In the genomic region with DNA sequence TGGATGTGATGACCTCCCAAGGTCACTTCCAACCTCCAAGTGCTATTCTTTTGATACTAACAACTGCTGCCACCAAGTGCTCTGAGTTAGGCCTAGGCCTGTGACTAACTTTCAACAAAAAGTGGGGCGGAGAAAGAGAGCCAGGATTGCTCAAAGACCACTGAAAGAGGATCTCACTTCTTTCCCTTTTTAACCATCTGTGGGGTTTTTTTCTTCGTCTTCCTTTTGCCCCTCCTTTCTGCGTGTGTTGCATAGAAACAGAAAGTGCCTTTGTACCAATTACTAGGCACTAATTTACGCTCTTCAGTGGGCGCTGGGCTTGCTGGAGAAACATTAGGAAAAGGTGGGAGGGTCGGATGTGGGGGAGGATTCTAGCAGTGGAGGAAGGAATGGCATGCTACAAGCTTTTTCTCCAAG, we compare ENCODE assay signal across 9 cellular contexts. TPM values are rescaled to one million over a fixed set of nuclear protein-coding genes. Genes with fewer than 3 reads are reported as not detected.
DNase-seq lines count a peak whose midpoint lies in the region; ATAC-seq, FAIRE-seq and TF ChIP-seq lines count a peak whose summit lies in the region.
"Had no signal": no experiment of that assay in that cellular context is flagged by ENCODE, and none has a peak within 500 bp of the region (broad histone marks: within the 10 kb centered on the region; RNA-seq: fewer than 3 reads in every experiment).

No MANE protein-coding gene starts in this region.

- TF ChIP-seq RAD21 in HepG2 (CRISPR knock-in tag; IDR thresholded peaks at IDR 0.05): no peak

- H3K9ac ChIP-seq in HUES64 (ENCODE audit: low read depth, low read length): no peak overlapping the region
- H3K9ac ChIP-seq in HepG2 (ENCODE audit: insufficient read depth, low read depth, low read length): no peak overlapping the region

- CTCF ChIA-PET in HepG2 (lab: Yijun Ruan, JAX; ENCODE audit: low intra/inter-chr PET ratio, low total read pairs): no interaction called here

- peaks cover 17% of the 10 kb centered on the region for H3K27me3 ChIP-seq in HUES64 (ENCODE audit: insufficient read depth, low read length)
- no peaks in the 10 kb centered on the region; a peak in 1 of 5 replicates for H3K27me3 ChIP-seq in HepG2 (ENCODE audit: control insufficient read depth in 1 of 2, insufficient read depth in 2 of 2, low read length in 2 of 2)

- H3K4me1 ChIP-seq in HUES64 (ENCODE audit: insufficient read depth, low read length): peaks cover 19% of the 10 kb centered on the region
- peaks cover 56% of the 10 kb centered on the region for H3K4me1 ChIP-seq in HepG2 (ENCODE audit: insufficient read depth, low read length)

- H3K9me3 ChIP-seq in HUES64 (ENCODE audit: insufficient read depth, low read depth, low read length) (no peaks in the 10 kb centered on the region), HepG2 (ENCODE audit: low read length) (no peaks in the 10 kb centered on the region)

- no TSS peak for BruUV-seq in HepG2 (replicated peaks; lab: Mats Ljungman, UMichigan)

- H3K36me3 ChIP-seq in HUES64 (ENCODE audit: insufficient read depth, low read length) (no peaks in the 10 kb centered on the region), HepG2 (replicated peaks in 1 of 2; ENCODE audit: control insufficient read depth in 1 of 2, insufficient read depth in 2 of 2, low read length in 2 of 2) (no peaks in the 10 kb centered on the region)

- WGBS in HUES64: 46% methylated on average over 6 of the region's 6 CpGs
- 82% methylated on average over 6 of the region's 6 CpGs for WGBS in HepG2 (ENCODE audit: low lambda C conversion rate)

- TF ChIP-seq EP300 in HepG2 (IDR thresholded peaks at IDR 0.05; ENCODE audit: low read depth in 2 of 2, low read length in 2 of 2) (no peak), HepG2 (CRISPR knock-in tag; IDR thresholded peaks at IDR 0.05; ENCODE audit: borderline replicate concordance) (no peak)

- H3K4me2 ChIP-seq in HepG2 (ENCODE audit: low read depth, low read length): no peak overlapping the region

- H3K4me3 ChIP-seq in HUES64 (ENCODE audit: low read length) (no peak overlapping the region), HepG2 (replicated peaks in 1 of 3; ENCODE audit: insufficient read depth in 1 of 3, low read depth in 2 of 3, low read length in 3 of 3) (no peak overlapping the region)
- H3K4me3 ChIP-seq: SK-N-MC had no signal

- TF ChIP-seq POLR2A in GM12892 (IDR thresholded peaks at IDR 0.05; ENCODE audit: low read depth, low read length) (no peak), HepG2 (IDR thresholded peaks at IDR 0.05; ENCODE audit: insufficient read depth in 1 of 2, low read depth in 2 of 2, low read length in 2 of 2) (no peak)

- ATAC-seq in GM21515 (IDR thresholded peaks at IDR 0.05; ENCODE audit: unreplicated experiment) (peak; percentile 68), HepG2 (no peak)

- DNase-seq in GM12892 (ENCODE audit: insufficient read length) (peak; percentile 19), amniotic epithelial cell (ENCODE audit: low read depth) (peak; percentile 65), HepG2 (ENCODE audit: low spot score) (no peak), substantia nigra (lab: John Stamatoyannopoulos, UW) (peak in 11 of 49 donors; percentile 13 to 50 (median 26)), hepatic stellate cell (ENCODE audit: low spot score) (no peak), dedifferentiated amniotic fluid mesenchymal stem cell (ENCODE audit: extremely low spot score) (no peak)

- H2AFZ ChIP-seq in HepG2 (ENCODE audit: low read length): no peak overlapping the region

- POLR2A ChIA-PET in HepG2 (lab: Yijun Ruan, JAX): interaction anchor here (0.6 to 1.4 kb wide), 2 partner anchors 12 to 68 kb away, joined by 3 to 4 read pairs; no protein-coding TSS in a partner anchor

- TF ChIP-seq CTCF in HepG2 (CRISPR knock-in tag; IDR thresholded peaks at IDR 0.05): no peak

- intact Hi-C loops in HepG2 (cut with micrococcal nuclease; ENCODE audit: unreplicated experiment): no loop called here

- peaks cover 42% of the 10 kb centered on the region; the same call in 1 of the 2 replicates for H4K20me1 ChIP-seq in HepG2 (ENCODE audit: insufficient read depth, low read length)

- H3K27ac ChIP-seq in HUES64 (ENCODE audit: low read depth, low read length) (peak overlapping the region; percentile 17; the same call in 1 of the 2 replicates), HepG2 (ENCODE audit: extremely low read length, insufficient read depth, low read length) (peak overlapping the region; percentile 1), substantia nigra (ENCODE audit: low read depth, low read length, poor library complexity, severe bottlenecking) (peak overlapping the region; percentile 54)
- H3K27ac ChIP-seq: SK-N-MC had no signal

- H3K79me2 ChIP-seq in HepG2 (ENCODE audit: insufficient read depth, low read length): peaks cover 82% of the 10 kb centered on the region

- FAIRE-seq in GM12892 (lab: Jason Lieb, UNC) (no peak), HepG2 (lab: Jason Lieb, UNC) (no peak)

- in situ Hi-C loops in HepG2 (cut with HindIII; ENCODE audit: extremely low pct_ligation_motif_present, low pct_unique_long_range_greater_than_20kb): no loop called here

TF ChIP-seq in HepG2, 621 proteins besides CTCF, POLR2A, EP300 and RAD21 (continues in another document):
- TF ChIP-seq, protein P1, sequence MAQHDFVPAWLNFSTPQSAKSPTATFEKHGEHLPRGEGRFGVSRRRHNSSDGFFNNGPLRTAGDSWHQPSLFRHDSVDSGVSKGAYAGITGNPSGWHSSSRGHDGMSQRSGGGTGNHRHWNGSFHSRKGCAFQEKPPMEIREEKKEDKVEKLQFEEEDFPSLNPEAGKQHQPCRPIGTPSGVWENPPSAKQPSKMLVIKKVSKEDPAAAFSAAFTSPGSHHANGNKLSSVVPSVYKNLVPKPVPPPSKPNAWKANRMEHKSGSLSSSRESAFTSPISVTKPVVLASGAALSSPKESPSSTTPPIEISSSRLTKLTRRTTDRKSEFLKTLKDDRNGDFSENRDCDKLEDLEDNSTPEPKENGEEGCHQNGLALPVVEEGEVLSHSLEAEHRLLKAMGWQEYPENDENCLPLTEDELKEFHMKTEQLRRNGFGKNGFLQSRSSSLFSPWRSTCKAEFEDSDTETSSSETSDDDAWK (CRISPR knock-in tag; IDR thresholded peaks at IDR 0.05): no peak
- no peak for TF ChIP-seq SRSF4 (IDR thresholded peaks at IDR 0.05; ENCODE audit: low read depth, low read length, poor library complexity, severe bottlenecking)
- no peak for TF ChIP-seq ZNF75D (CRISPR knock-in tag; IDR thresholded peaks at IDR 0.05; ENCODE audit: borderline replicate concordance)
- 0 out of 4 replicates have a peak, but pooled peaks of 1 of the 2 experiments have one; percentile 4 for TF ChIP-seq MAFK (conservative IDR thresholded peaks at IDR 0.05 in 1 of 2, IDR thresholded peaks at IDR 0.05 in 1 of 2; ENCODE audit: low read length in 2 of 2)

RNA-seq across cellular contexts. Expression of a gene that starts 8.0 kb away (rescaled TPM):
- polyA plus RNA-seq in GM12892 (2012; ENCODE audit: missing spikeins): 0.78 TPM
- polyA plus RNA-seq in HUES64 (2013, experiment 1 of 2): 0.10 TPM
- 0.25 TPM for polyA plus RNA-seq in HUES64 (2013, experiment 2 of 2)
- total RNA-seq in HepG2 (2016; rRNA removed; fragmentation: Illumina TruSeq; extraction: Trizol): 5.7 and 7.2 TPM in 2 replicates
- total RNA-seq in HepG2 (2016; cell fraction: cytosol; rRNA removed; fragmentation: Illumina TruSeq; extraction: Trizol; ENCODE audit: low read depth): 0.79 and 0.81 TPM in 2 replicates
- total RNA-seq in HepG2 (2016; cell fraction: insoluble cytoplasmic fraction; rRNA removed; fragmentation: Illumina TruSeq; extraction: Trizol): 5.6 and 6.3 TPM in 2 replicates
- total RNA-seq in HepG2 (2016; cell fraction: membrane; rRNA removed; fragmentation: Illumina TruSeq; extraction: Trizol): 3.6 and 4.2 TPM in 2 replicates
- 6.0 and 6.2 TPM in 2 replicates for total RNA-seq in HepG2 (2016; cell fraction: nucleus; rRNA removed; fragmentation: Illumina TruSeq; extraction: Trizol)
- polyA plus RNA-seq in HepG2 (2011; rRNA removed): 7.1 and 7.2 TPM in 2 replicates
- 5.3 and 5.8 TPM in 2 replicates for polyA plus RNA-seq in HepG2 (2011; cell fraction: cytosol; rRNA removed)
- polyA plus RNA-seq in HepG2 (2011; cell fraction: nucleus; rRNA removed): 3.3 and 4.2 TPM in 2 replicates
- 8.3 and 8.5 TPM in 2 replicates for polyA plus RNA-seq in HepG2 (2012)
- polyA plus RNA-seq in HepG2 (2016; cell fraction: cytosol; fragmentation: Illumina TruSeq; extraction: Trizol; ENCODE audit: low read depth): 0.36 and 0.37 TPM in 2 replicates
- polyA plus RNA-seq in HepG2 (2016; cell fraction: insoluble cytoplasmic fraction; fragmentation: Illumina TruSeq; extraction: Trizol; ENCODE audit: low read depth): 7.0 TPM in 2 replicates
- 1.6 and 2.0 TPM in 2 replicates for polyA plus RNA-seq in HepG2 (2016; cell fraction: membrane; fragmentation: Illumina TruSeq; extraction: Trizol; ENCODE audit: low read depth)
- polyA plus RNA-seq in HepG2 (2016; cell fraction: nucleus; fragmentation: Illumina TruSeq; extraction: Trizol; ENCODE audit: insufficient read depth, low read depth): 6.3 and 7.1 TPM in 2 replicates
- 2.5 and 9.7 TPM in 2 replicates for polyA minus RNA-seq in HepG2 (2011; rRNA and poly(A)+ RNA removed; ENCODE audit: low replicate concordance)
- 7.8 and 8.0 TPM in 2 replicates for polyA minus RNA-seq in HepG2 (2011; cell fraction: cytosol; rRNA and poly(A)+ RNA removed)
- polyA minus RNA-seq in HepG2 (2011; cell fraction: nucleus; rRNA and poly(A)+ RNA removed): 6.2 and 7.5 TPM in 2 replicates

Comparison
In these comparisons a context has a peak if more than half of its experiments do, and no peak if none do; other contexts are left out.
1. DNase-seq: peak in GM12892 (single experiment) and amniotic epithelial cell (single experiment); none in HepG2 (single experiment), hepatic stellate cell (single experiment) and dedifferentiated amniotic fluid mesenchymal stem cell (single experiment).
2. H3K27ac ChIP-seq: peak in every context shown above with its lines; median percentile 54 in substantia nigra; 17 in HUES64; 1 in HepG2.